8 cellular contexts compared by ENCODE assay signal in the genomic region with DNA sequence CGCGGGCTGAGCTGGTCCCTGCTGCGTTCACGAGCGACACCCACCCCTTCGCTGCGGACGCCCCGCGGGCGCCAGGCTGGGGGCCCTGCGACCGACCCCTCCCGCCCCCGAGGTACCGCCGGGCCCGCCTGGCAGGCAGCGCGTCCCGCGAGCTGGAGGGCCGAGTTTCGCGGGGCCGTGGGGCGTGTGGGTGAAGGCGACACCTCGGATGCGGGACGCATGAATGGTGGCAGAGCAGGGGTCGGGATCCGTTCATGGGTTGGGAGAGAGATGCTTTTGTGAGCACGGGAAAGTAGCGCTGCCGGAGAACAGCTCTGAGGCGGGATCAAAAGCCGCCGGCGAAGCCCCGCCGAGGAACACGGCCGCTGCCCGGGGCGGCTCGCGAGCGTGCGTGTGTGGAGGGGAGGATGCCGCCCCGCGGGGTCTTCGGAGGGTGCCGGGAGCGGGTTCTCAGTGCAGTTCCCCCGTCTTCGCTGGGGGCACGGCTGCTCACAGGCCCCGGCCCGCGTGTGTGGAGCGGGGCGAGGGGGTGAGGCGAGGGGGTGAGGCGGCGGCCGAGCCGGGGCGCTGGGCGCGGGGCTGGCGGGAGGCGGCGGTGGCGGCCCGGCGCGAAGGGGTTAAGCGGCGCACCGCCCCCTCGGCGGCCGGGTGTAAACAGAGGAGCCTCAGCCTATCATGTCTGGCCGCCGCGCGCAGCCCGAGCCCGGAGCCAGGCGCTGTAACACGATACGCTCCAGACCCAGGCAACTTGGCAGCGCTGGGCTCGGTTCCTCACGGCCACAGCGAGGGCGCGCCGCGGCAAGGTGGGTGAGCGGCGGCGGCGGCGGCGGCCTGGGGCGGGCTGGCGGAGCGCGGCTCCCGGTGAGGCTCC.
DNase-seq lines count a peak whose midpoint lies in the region; ATAC-seq, FAIRE-seq and TF ChIP-seq lines count a peak whose summit lies in the region.

No MANE protein-coding gene starts in this region.

- H3K4me3 ChIP-seq in HepG2 (replicated peaks in 1 of 3; ENCODE audit: insufficient read depth in 1 of 3, low read depth in 2 of 3, low read length in 3 of 3) = peak overlapping the region; percentile 38 to 72 (median 52); a peak in 4 of 6 replicates

- no peaks in the 10 kb centered on the region for H3K36me3 ChIP-seq in HepG2 (replicated peaks in 1 of 2; ENCODE audit: control insufficient read depth in 1 of 2, insufficient read depth in 2 of 2, low read length in 2 of 2)

- H3K4me2 ChIP-seq in HepG2 (ENCODE audit: low read depth, low read length) = peak overlapping the region; percentile 81

- no peak overlapping the region for H2AFZ ChIP-seq in HepG2 (ENCODE audit: low read length)

- no peak overlapping the region for H3K27ac ChIP-seq in HepG2 (ENCODE audit: extremely low read length, insufficient read depth, low read length)

- no peak for TF ChIP-seq EP300 in HepG2 (IDR thresholded peaks at IDR 0.05; ENCODE audit: low read depth in 2 of 2, low read length in 2 of 2)
- TF ChIP-seq EP300 in HepG2 (CRISPR knock-in tag; IDR thresholded peaks at IDR 0.05; ENCODE audit: borderline replicate concordance) = no peak

- in situ Hi-C loops in HepG2 (cut with HindIII; ENCODE audit: extremely low pct_ligation_motif_present, low pct_unique_long_range_greater_than_20kb) = no loop called here

- no peak overlapping the region for H3K9ac ChIP-seq in HepG2 (ENCODE audit: insufficient read depth, low read depth, low read length)

- peaks cover 8% of the 10 kb centered on the region for H3K4me1 ChIP-seq in HepG2 (ENCODE audit: insufficient read depth, low read length)

- no peak for FAIRE-seq in HepG2 (lab: Jason Lieb, UNC)

- DNase-seq in NCI-H187 treated with DMSO at 0.1 percent for 48 hours (lab: John Stamatoyannopoulos, UW) = peak; percentile 37
- peak; percentile 13 for DNase-seq in activated CD4-positive, alpha-beta T cell treated with anti-CD3 and anti-CD28 coated beads, Interleukin-2, amount 50 U/mL, for 1 hour
- DNase-seq in ecto neural progenitor cell (ENCODE audit: low spot score) = peak; percentile 95
- DNase-seq in HepG2 (ENCODE audit: low spot score) = peak; percentile 74
- DNase-seq in stimulated activated CD4-positive, alpha-beta T cell treated with anti-CD3 and anti-CD28 coated beads, Interleukin-1b, Interleukin-23, amount 100 ng/mL, for 48 hours = peak; percentile 41
- DNase-seq in NOMO-1 treated with dmso at 0.1 percent for 144 hours (lab: John Stamatoyannopoulos, UW; ENCODE audit: unreplicated experiment) = no peak

- no peaks in the 10 kb centered on the region for H3K9me3 ChIP-seq in HepG2 (ENCODE audit: low read length)

- ATAC-seq in GM18502 (IDR thresholded peaks at IDR 0.05; ENCODE audit: poor library complexity, unreplicated experiment) = peak; percentile 97
- peak; percentile 89 for ATAC-seq in HG02852 (IDR thresholded peaks at IDR 0.05; ENCODE audit: unreplicated experiment)
- peak; percentile 100 for ATAC-seq in HepG2

- peak; percentile 16; the same call in 1 of the 2 replicates for TF ChIP-seq RAD21 in HepG2 (CRISPR knock-in tag; IDR thresholded peaks at IDR 0.05)

- TF ChIP-seq POLR2A in HepG2 (IDR thresholded peaks at IDR 0.05; ENCODE audit: insufficient read depth in 1 of 2, low read depth in 2 of 2, low read length in 2 of 2) = no peak

- BruUV-seq in HepG2 (replicated peaks; lab: Mats Ljungman, UMichigan) = no TSS peak

- no peaks in the 10 kb centered on the region for H4K20me1 ChIP-seq in HepG2 (ENCODE audit: insufficient read depth, low read length)

- WGBS in HepG2 (ENCODE audit: low lambda C conversion rate) = 20% methylated on average over 1 of the region's 113 CpGs

- intact Hi-C loops in HepG2 (cut with micrococcal nuclease; ENCODE audit: unreplicated experiment) = no loop called here

- H3K79me2 ChIP-seq in HepG2 (ENCODE audit: insufficient read depth, low read length) = no peaks in the 10 kb centered on the region

- POLR2A ChIA-PET in HepG2 (lab: Yijun Ruan, JAX) = no interaction called here

- CTCF ChIA-PET in HepG2 (lab: Yijun Ruan, JAX; ENCODE audit: low intra/inter-chr PET ratio, low total read pairs) = no interaction called here

- peaks cover 3 to 43% of the 10 kb centered on the region in 2 experiments for H3K27me3 ChIP-seq in HepG2 (ENCODE audit: control insufficient read depth in 1 of 2, insufficient read depth in 2 of 2, low read length in 2 of 2)

- TF ChIP-seq CTCF in HepG2 (CRISPR knock-in tag; IDR thresholded peaks at IDR 0.05) = no peak; the same call in 1 of the 2 replicates

TF ChIP-seq in HepG2, 621 proteins besides CTCF, POLR2A, EP300 and RAD21 (continues in another document):
- TF ChIP-seq, protein P1, sequence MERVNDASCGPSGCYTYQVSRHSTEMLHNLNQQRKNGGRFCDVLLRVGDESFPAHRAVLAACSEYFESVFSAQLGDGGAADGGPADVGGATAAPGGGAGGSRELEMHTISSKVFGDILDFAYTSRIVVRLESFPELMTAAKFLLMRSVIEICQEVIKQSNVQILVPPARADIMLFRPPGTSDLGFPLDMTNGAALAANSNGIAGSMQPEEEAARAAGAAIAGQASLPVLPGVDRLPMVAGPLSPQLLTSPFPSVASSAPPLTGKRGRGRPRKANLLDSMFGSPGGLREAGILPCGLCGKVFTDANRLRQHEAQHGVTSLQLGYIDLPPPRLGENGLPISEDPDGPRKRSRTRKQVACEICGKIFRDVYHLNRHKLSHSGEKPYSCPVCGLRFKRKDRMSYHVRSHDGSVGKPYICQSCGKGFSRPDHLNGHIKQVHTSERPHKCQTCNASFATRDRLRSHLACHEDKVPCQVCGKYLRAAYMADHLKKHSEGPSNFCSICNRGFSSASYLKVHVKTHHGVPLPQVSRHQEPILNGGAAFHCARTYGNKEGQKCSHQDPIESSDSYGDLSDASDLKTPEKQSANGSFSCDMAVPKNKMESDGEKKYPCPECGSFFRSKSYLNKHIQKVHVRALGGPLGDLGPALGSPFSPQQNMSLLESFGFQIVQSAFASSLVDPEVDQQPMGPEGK (CRISPR knock-in tag; IDR thresholded peaks at IDR 0.05) = no peak
- peak; percentile 54; the same call in 1 of the 2 replicates for TF ChIP-seq CCDC6 (CRISPR knock-in tag; IDR thresholded peaks at IDR 0.05)
- no peak for TF ChIP-seq RAD51 (IDR thresholded peaks at IDR 0.05; ENCODE audit: borderline replicate concordance)
- TF ChIP-seq CHD4 (IDR thresholded peaks at IDR 0.05; ENCODE audit: borderline replicate concordance, low read length) = no peak
- TF ChIP-seq SRSF4 (IDR thresholded peaks at IDR 0.05; ENCODE audit: low read depth, low read length, poor library complexity, severe bottlenecking) = no peak
- no peak for TF ChIP-seq ZNF496 (CRISPR knock-in tag; IDR thresholded peaks at IDR 0.05; ENCODE audit: insufficient replicate concordance)
- TF ChIP-seq, protein P2, sequence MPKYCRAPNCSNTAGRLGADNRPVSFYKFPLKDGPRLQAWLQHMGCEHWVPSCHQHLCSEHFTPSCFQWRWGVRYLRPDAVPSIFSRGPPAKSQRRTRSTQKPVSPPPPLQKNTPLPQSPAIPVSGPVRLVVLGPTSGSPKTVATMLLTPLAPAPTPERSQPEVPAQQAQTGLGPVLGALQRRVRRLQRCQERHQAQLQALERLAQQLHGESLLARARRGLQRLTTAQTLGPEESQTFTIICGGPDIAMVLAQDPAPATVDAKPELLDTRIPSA (CRISPR knock-in tag; IDR thresholded peaks at IDR 0.05; ENCODE audit: borderline replicate concordance) = no peak
- no peak for TF ChIP-seq RARG (CRISPR knock-in tag; IDR thresholded peaks at IDR 0.05; ENCODE audit: low read depth)
- TF ChIP-seq NCOR1 (IDR thresholded peaks at IDR 0.05; ENCODE audit: borderline replicate concordance, low read length) = no peak
- peak; percentile 59; the same call in 1 of the 2 replicates for TF ChIP-seq GABPB1 (CRISPR knock-in tag; IDR thresholded peaks at IDR 0.05)
- no peak for TF ChIP-seq ZNF17 (CRISPR knock-in tag; IDR thresholded peaks at IDR 0.05)
- TF ChIP-seq ZNF329 (CRISPR knock-in tag; IDR thresholded peaks at IDR 0.05; ENCODE audit: low read depth) = no peak
- no peak for TF ChIP-seq MTA3 (CRISPR knock-in tag; IDR thresholded peaks at IDR 0.05)
- no peak for TF ChIP-seq ZFP41 (CRISPR knock-in tag; IDR thresholded peaks at IDR 0.05; ENCODE audit: borderline replicate concordance)
- TF ChIP-seq, protein P3, sequence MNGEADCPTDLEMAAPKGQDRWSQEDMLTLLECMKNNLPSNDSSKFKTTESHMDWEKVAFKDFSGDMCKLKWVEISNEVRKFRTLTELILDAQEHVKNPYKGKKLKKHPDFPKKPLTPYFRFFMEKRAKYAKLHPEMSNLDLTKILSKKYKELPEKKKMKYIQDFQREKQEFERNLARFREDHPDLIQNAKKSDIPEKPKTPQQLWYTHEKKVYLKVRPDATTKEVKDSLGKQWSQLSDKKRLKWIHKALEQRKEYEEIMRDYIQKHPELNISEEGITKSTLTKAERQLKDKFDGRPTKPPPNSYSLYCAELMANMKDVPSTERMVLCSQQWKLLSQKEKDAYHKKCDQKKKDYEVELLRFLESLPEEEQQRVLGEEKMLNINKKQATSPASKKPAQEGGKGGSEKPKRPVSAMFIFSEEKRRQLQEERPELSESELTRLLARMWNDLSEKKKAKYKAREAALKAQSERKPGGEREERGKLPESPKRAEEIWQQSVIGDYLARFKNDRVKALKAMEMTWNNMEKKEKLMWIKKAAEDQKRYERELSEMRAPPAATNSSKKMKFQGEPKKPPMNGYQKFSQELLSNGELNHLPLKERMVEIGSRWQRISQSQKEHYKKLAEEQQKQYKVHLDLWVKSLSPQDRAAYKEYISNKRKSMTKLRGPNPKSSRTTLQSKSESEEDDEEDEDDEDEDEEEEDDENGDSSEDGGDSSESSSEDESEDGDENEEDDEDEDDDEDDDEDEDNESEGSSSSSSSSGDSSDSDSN (CRISPR knock-in tag; IDR thresholded peaks at IDR 0.05) = peak; percentile 96
- no peak for TF ChIP-seq FOXP1 (IDR thresholded peaks at IDR 0.05)
- no peak for TF ChIP-seq FOXP1 (CRISPR knock-in tag; IDR thresholded peaks at IDR 0.05)
- TF ChIP-seq PLRG1 (conservative IDR thresholded peaks at IDR 0.05) = no peak
- no peak for TF ChIP-seq ERF (CRISPR knock-in tag; IDR thresholded peaks at IDR 0.05)
- no peak for TF ChIP-seq PITX1 (CRISPR knock-in tag; IDR thresholded peaks at IDR 0.05)
- TF ChIP-seq ZNF460 (CRISPR knock-in tag; IDR thresholded peaks at IDR 0.05; ENCODE audit: borderline replicate concordance) = no peak
- TF ChIP-seq, protein P4, sequence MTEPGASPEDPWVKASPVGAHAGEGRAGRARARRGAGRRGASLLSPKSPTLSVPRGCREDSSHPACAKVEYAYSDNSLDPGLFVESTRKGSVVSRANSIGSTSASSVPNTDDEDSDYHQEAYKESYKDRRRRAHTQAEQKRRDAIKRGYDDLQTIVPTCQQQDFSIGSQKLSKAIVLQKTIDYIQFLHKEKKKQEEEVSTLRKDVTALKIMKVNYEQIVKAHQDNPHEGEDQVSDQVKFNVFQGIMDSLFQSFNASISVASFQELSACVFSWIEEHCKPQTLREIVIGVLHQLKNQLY (CRISPR knock-in tag; IDR thresholded peaks at IDR 0.05) = no peak
- no peak for TF ChIP-seq ELF1 (CRISPR knock-in tag; IDR thresholded peaks at IDR 0.05)
- TF ChIP-seq CREB1 (IDR thresholded peaks at IDR 0.05) = no peak
- no peak for TF ChIP-seq CREB1 (CRISPR knock-in tag; IDR thresholded peaks at IDR 0.05)
